In the genomic region with DNA sequence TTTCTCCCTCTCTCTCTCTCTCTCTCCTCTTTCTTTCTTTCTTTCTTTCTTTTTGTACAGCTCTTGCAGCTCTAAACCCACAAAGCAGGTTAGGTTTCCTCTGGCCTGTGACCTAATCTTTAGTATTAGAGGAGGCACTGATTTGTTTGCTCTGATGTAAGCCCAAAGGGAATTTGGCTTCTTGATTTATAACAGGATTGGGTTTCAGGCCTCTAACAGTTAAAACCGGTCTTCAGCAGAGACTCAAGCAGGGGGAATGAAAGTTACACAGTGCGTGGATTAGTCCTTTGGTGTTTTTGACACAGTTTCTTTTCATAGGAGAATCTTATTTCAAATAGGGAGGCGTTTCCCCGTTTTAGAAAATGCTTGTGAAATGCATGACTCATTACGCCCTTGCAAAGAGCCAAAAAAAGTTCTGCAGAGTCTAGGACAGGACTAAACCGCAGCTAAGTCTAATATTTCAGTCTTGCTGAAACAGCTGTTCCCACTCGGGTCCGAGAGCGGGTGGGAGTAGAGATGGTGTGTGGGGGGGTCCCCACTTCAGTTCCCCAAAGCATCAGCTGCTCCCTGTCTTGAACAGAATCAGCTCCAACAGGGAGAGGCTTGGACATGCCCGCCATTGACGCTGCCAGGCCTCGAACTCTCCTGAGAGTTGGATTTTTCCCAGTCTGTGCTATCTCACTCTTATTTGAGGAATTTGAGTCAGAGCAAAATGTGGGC, we compare ENCODE assay signal across 8 cellular contexts.
DNase-seq lines count a peak whose midpoint lies in the region; ATAC-seq lines count a peak whose summit lies in the region.

No MANE protein-coding gene starts in this region.

- no peak overlapping the region for H3K4me3 ChIP-seq in trophoblast cell (ENCODE audit: low read depth, low read length)

- peak overlapping the region; percentile 96 for H4K8ac ChIP-seq in trophoblast cell (ENCODE audit: low read depth, low read length)

- H2BK12ac ChIP-seq in trophoblast cell (ENCODE audit: low read length) = peak overlapping the region; percentile 100

- no peak overlapping the region for H3K4me2 ChIP-seq in trophoblast cell (ENCODE audit: low read length)

- no peaks in the 10 kb centered on the region for H3K36me3 ChIP-seq in trophoblast cell (ENCODE audit: control insufficient read depth in 1 of 2, insufficient read depth in 2 of 2, low read length in 2 of 2)

- peak overlapping the region; percentile 94 for H3K27ac ChIP-seq in trophoblast cell (ENCODE audit: low read depth, low read length)

- H3K23ac ChIP-seq in trophoblast cell (ENCODE audit: low read length) = no peak overlapping the region

- H3K18ac ChIP-seq in trophoblast cell (ENCODE audit: low read length) = peak overlapping the region; percentile 96

- peak overlapping the region; percentile 95 for H4K91ac ChIP-seq in trophoblast cell (ENCODE audit: low read depth, low read length)

- WGBS in trophoblast cell (ENCODE audit: extremely low coverage, insufficient coverage, insufficient read length) = no CpG with 5 or more reads among the region's 12 CpGs

- H3K9ac ChIP-seq in trophoblast cell (ENCODE audit: low read length) = no peak overlapping the region

- H2BK120ac ChIP-seq in trophoblast cell (ENCODE audit: insufficient read depth, low read length, poor library complexity) = peak overlapping the region; percentile 99

- H2AFZ ChIP-seq in trophoblast cell (ENCODE audit: insufficient read depth, low read length, poor library complexity) = peak overlapping the region; percentile 17

- H3K79me2 ChIP-seq in trophoblast cell (ENCODE audit: control insufficient read depth, insufficient read depth, low read length, poor library complexity) = peaks cover 3% of the 10 kb centered on the region

- H3K27me3 ChIP-seq in trophoblast cell (ENCODE audit: insufficient read depth, low read length) = no peaks in the 10 kb centered on the region

- peak; percentile 18 for DNase-seq in stimulated activated CD4-positive, alpha-beta T cell treated with anti-CD3 and anti-CD28 coated beads, Interleukin-4, amount 100 ng/mL, for 1 hour
- DNase-seq in stimulated activated CD4-positive, alpha-beta T cell treated with anti-CD3 and anti-CD28 coated beads, Interleukin-2, amount 100 ng/mL, for 24 hours = no peak
- peak; percentile 8 for DNase-seq in SKM-1 treated with dmso at 0.1 percent for 144 hours (lab: John Stamatoyannopoulos, UW; ENCODE audit: unreplicated experiment)
- peak; percentile 99 for DNase-seq in fibroblast of gingiva (ENCODE audit: low read depth)
- DNase-seq in trophoblast cell = peak; percentile 59 to 86
- no peak for DNase-seq in DMS153 (lab: John Stamatoyannopoulos, UW)
- no peak for DNase-seq in DMS79 treated with DMSO at 0.1 percent for 48 hours (lab: John Stamatoyannopoulos, UW)

- H4K12ac ChIP-seq in trophoblast cell (ENCODE audit: low read depth, low read length) = peak overlapping the region; percentile 77

- peaks cover 23 to 34% of the 10 kb centered on the region in 2 experiments for H3K4me1 ChIP-seq in trophoblast cell (ENCODE audit: control insufficient read depth in 1 of 2, insufficient read depth in 2 of 2, low read length in 2 of 2)

- H2AK5ac ChIP-seq in trophoblast cell (ENCODE audit: low read length) = peak overlapping the region; percentile 97

- H2BK5ac ChIP-seq in trophoblast cell (ENCODE audit: low read depth, low read length, poor library complexity) = peak overlapping the region; percentile 98

- no peak for ATAC-seq in HG02588 (IDR thresholded peaks at IDR 0.05; ENCODE audit: unreplicated experiment)

- H3K9me3 ChIP-seq in trophoblast cell (ENCODE audit: insufficient read depth, low read depth, low read length) = no peaks in the 10 kb centered on the region

- H3K14ac ChIP-seq in trophoblast cell (ENCODE audit: low read length) = peak overlapping the region; percentile 97

- H3K4ac ChIP-seq in trophoblast cell (ENCODE audit: low read depth, low read length) = peak overlapping the region; percentile 68

- peaks cover 36% of the 10 kb centered on the region for H3K79me1 ChIP-seq in trophoblast cell (ENCODE audit: low read length)

Comparison
In these comparisons a context has a peak if more than half of its experiments do, and no peak if none do; other contexts are left out.
1. DNase-seq: peak in stimulated activated CD4-positive, alpha-beta T cell treated with anti-CD3 and anti-CD28 coated beads, Interleukin-4, amount 100 ng/mL, for 1 hour (single experiment), SKM-1 treated with dmso at 0.1 percent for 144 hours (single experiment), fibroblast of gingiva (single experiment) and trophoblast cell (2 of 2); none in stimulated activated CD4-positive, alpha-beta T cell treated with anti-CD3 and anti-CD28 coated beads, Interleukin-2, amount 100 ng/mL, for 24 hours (0 of 2), DMS153 (single experiment) and DMS79 treated with DMSO at 0.1 percent for 48 hours (single experiment).